In the genomic region with DNA sequence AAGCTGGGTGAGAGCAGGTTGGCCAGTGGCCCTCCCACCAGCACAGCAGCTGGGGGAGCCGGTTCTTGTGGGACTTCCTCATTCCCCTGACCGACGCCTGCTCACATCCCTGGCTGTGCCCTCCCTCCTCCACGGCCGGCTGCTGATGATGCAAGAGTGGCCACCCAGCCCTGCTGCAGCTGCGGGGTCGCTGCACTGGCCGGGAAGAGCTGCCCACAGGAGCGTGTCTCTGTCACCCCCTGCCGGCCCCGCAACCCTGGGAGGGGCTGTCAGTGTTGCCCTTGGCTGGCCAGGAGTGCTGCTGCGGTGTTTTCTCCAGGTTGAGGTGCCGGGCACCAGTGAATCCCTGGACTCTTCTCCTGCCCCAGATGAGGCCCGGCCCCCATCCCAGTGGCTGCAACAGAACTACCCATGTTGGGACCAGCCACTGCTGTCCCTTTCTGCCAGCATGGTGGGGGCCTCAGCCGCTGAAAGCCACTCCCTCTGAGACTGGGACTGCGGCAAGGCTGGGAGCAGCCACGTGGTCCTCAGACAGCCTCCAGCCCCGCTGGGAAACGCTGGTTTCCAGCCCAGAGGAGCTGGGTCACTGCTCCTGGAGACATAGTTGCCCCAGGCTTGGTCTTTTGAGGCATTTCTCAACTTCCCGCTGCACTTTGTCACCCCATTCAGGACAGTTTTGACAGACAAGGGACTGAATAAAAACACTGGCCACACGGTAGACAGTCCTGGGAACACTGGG, we compare ENCODE assay signal across 8 cellular contexts. TPM values are rescaled to one million over a fixed set of nuclear protein-coding genes. Genes with fewer than 3 reads are reported as not detected.
DNase-seq lines count a peak whose midpoint lies in the region; ATAC-seq and TF ChIP-seq lines count a peak whose summit lies in the region.

No MANE protein-coding gene starts in this region.

- H3K27me3 ChIP-seq in BE2C (no peaks in the 10 kb centered on the region), HL-60 (ENCODE audit: insufficient read depth, poor library complexity, severe bottlenecking) (no peaks in the 10 kb centered on the region), cardiac muscle cell (no peaks in the 10 kb centered on the region)

- DNase-seq in BE2C (peak; percentile 76), HL-60 (ENCODE audit: low read depth in 1 of 2, low spot score in 1 of 2) (peak; percentile 88 to 93), cardiac muscle cell (ENCODE audit: low read depth in 1 of 2, low spot score in 1 of 2) (peak; percentile 19 to 85), renal cortical epithelial cell (ENCODE audit: low read depth) (peak; percentile 78), NCI-H2171 treated with DMSO at 0.1 percent for 48 hours (lab: John Stamatoyannopoulos, UW) (no peak)
- DNase-seq in stimulated activated CD4-positive, alpha-beta T cell treated with anti-CD3 and anti-CD28 coated beads, Interleukin-2, amount 100 ng/mL, for 24 hours: no peak

- H3K27ac ChIP-seq in HL-60 (replicated peaks): peak overlapping the region; percentile 91
- H3K27ac ChIP-seq in cardiac muscle cell: no peak overlapping the region

- peaks cover 18% of the 10 kb centered on the region for H3K4me1 ChIP-seq in BE2C
- no peaks in the 10 kb centered on the region for H3K4me1 ChIP-seq in cardiac muscle cell (ENCODE audit: low read depth)

- TF ChIP-seq CTCF in BE2C (IDR thresholded peaks at IDR 0.05; ENCODE audit: low read depth, low read length) (peak; percentile 56), HL-60 (IDR thresholded peaks at IDR 0.05; ENCODE audit: insufficient read depth, low read length) (no peak), WI38 (IDR thresholded peaks at IDR 0.05; ENCODE audit: low read depth, low read length) (peak; percentile 41), cardiac muscle cell (IDR thresholded peaks at IDR 0.05; ENCODE audit: low read depth, low read length) (peak; percentile 32)

- H3K4me3 ChIP-seq in BE2C (ENCODE audit: low read depth, low read length): peak overlapping the region; percentile 62
- peak overlapping the region; percentile 76 for H3K4me3 ChIP-seq in HL-60 (replicated peaks; ENCODE audit: insufficient read depth, low read length)
- no peak overlapping the region for H3K4me3 ChIP-seq in WI38 (ENCODE audit: low read depth, low read length)
- H3K4me3 ChIP-seq in cardiac muscle cell: no peak overlapping the region

- H3K36me3 ChIP-seq in BE2C (peaks cover 18% of the 10 kb centered on the region), cardiac muscle cell (peaks cover 3% of the 10 kb centered on the region)

- ATAC-seq in HG03039 (IDR thresholded peaks at IDR 0.05; ENCODE audit: unreplicated experiment): no peak

- H3K9me3 ChIP-seq in BE2C (no peaks in the 10 kb centered on the region), cardiac muscle cell (ENCODE audit: low read depth) (no peaks in the 10 kb centered on the region)

RNA-seq across cellular contexts. Expression of a gene that starts 0.7 kb away (rescaled TPM):
- polyA plus RNA-seq in BE2C (2012; ENCODE audit: insufficient read depth, insufficient read length, low read depth): 47.9 TPM
- total RNA-seq in cardiac muscle cell (0.46 and 2.1 TPM in 2 replicates), renal cortical epithelial cell (0.52 and 1.5 TPM in 2 replicates)
- polyA plus RNA-seq in cardiac muscle cell: 2.1 TPM in 2 replicates

RNA-seq across cellular contexts. Expression of a gene that starts 9.2 kb away (rescaled TPM):
- 95.7 TPM for polyA plus RNA-seq in BE2C (2012; ENCODE audit: insufficient read depth, insufficient read length, low read depth)
- 28.0 and 45.4 TPM in 2 replicates for total RNA-seq in cardiac muscle cell
- 31.8 and 48.2 TPM in 2 replicates for polyA plus RNA-seq in cardiac muscle cell
- 12.5 and 17.4 TPM in 2 replicates for total RNA-seq in renal cortical epithelial cell

RNA-seq across cellular contexts. Expression of a gene that starts 27.2 kb away (rescaled TPM):
- polyA plus RNA-seq in BE2C (2012; ENCODE audit: insufficient read depth, insufficient read length, low read depth): 56.9 TPM
- total RNA-seq in cardiac muscle cell (9.6 and 12.7 TPM in 2 replicates), renal cortical epithelial cell (7.5 and 15.5 TPM in 2 replicates)
- polyA plus RNA-seq in cardiac muscle cell: 7.7 and 8.7 TPM in 2 replicates

RNA-seq across cellular contexts. Expression of a gene that starts 37.7 kb away (rescaled TPM):
- polyA plus RNA-seq in BE2C (2012; ENCODE audit: insufficient read depth, insufficient read length, low read depth): 253 TPM
- total RNA-seq in cardiac muscle cell (25.6 and 38.3 TPM in 2 replicates), renal cortical epithelial cell (30.4 and 54.5 TPM in 2 replicates)
- 25.5 and 30.2 TPM in 2 replicates for polyA plus RNA-seq in cardiac muscle cell

RNA-seq across cellular contexts. Expression of a gene that starts 37.7 kb away (rescaled TPM):
- polyA plus RNA-seq in BE2C (2012; ENCODE audit: insufficient read depth, insufficient read length, low read depth): 145 TPM
- total RNA-seq in cardiac muscle cell (73.5 and 74.5 TPM in 2 replicates), renal cortical epithelial cell (45.8 and 48.1 TPM in 2 replicates)
- polyA plus RNA-seq in cardiac muscle cell: 128 and 146 TPM in 2 replicates

Comparison
In these comparisons a context has a peak if more than half of its experiments do, and no peak if none do; other contexts are left out.
1. DNase-seq: peak in BE2C (single experiment), HL-60 (2 of 2), cardiac muscle cell (2 of 2) and renal cortical epithelial cell (single experiment); none in NCI-H2171 treated with DMSO at 0.1 percent for 48 hours (single experiment) and stimulated activated CD4-positive, alpha-beta T cell treated with anti-CD3 and anti-CD28 coated beads, Interleukin-2, amount 100 ng/mL, for 24 hours (0 of 2).
2. H3K4me3 ChIP-seq: peak in BE2C (single experiment) and HL-60 (single experiment); none in WI38 (single experiment) and cardiac muscle cell (single experiment).